ENCODE assay signal across 20 cellular contexts in the genomic region with DNA sequence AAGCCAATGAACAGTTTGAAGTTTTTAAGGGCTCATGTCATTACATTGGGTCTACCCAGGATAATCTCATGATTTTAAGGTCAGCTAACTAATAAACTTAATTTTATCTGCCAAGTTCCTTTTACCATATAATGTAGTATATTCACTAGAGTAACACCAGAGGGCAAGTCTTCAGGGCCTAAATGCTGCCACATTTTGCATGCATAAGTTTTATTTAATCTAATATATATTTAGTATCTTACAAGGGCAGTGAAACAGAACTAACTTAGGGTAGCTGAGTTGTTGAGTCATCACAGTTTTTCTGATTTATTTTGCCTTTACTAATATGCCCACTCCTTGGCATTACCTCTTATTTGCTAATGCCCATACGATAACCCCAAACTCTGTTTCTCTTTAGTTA. TPM values are rescaled to one million over a fixed set of nuclear protein-coding genes. Genes with fewer than 3 reads are reported as not detected.
DNase-seq lines count a peak whose midpoint lies in the region; ATAC-seq and TF ChIP-seq lines count a peak whose summit lies in the region.
"Had no signal": no experiment of that assay in that cellular context is flagged by ENCODE, and none has a peak within 500 bp of the region (broad histone marks: within the 10 kb centered on the region; RNA-seq: fewer than 3 reads in every experiment).

No MANE protein-coding gene starts in this region.

- no peaks in the 10 kb centered on the region for H3K36me3 ChIP-seq in SK-N-SH (replicated peaks in 1 of 2; ENCODE audit: control insufficient read depth in 1 of 2, insufficient read depth in 2 of 2, low read length in 1 of 2)
- no peaks in the 10 kb centered on the region for H3K36me3 ChIP-seq in neutrophil

- no peak overlapping the region for H3K4me3 Mint-ChIP-seq in HFFc6
- H3K4me3 Mint-ChIP-seq in central memory CD8-positive, alpha-beta T cell = no peak overlapping the region
- H3K4me3 Mint-ChIP-seq: B cell; CD4-positive, alpha-beta T cell; CD8-positive, alpha-beta T cell had no signal

- H3K27ac ChIP-seq in SK-N-SH (ENCODE audit: low read depth in 2 of 2, low read length in 1 of 2) = no peak overlapping the region
- H3K27ac ChIP-seq in neutrophil = peak overlapping the region; percentile 35
- H3K27ac ChIP-seq: 22Rv1; A549; BLaER1 treated with 17β-estradiol and CSF1 and Interleukin-3, amounts not matched to agents 10 nM and 100 nM; C4-2B had no signal

- H3K4me1 ChIP-seq in SK-N-SH (ENCODE audit: control insufficient read depth in 1 of 2, insufficient read depth in 2 of 2, low read depth in 1 of 2, low read length in 1 of 2) (peaks cover 0 to under 1% of the 10 kb centered on the region in 2 experiments; a peak in 1 of 4 replicates), neutrophil (ENCODE audit: control insufficient read depth in 1 of 2, insufficient read depth in 1 of 2, low read depth in 1 of 2, low read length in 1 of 2) (peaks cover 7 to 29% of the 10 kb centered on the region in 2 experiments)
- H3K4me1 ChIP-seq: A549, Caco-2 had no signal

- H3K9me2 ChIP-seq in SK-N-SH = no peaks in the 10 kb centered on the region

- TF ChIP-seq EP300 in SK-N-SH (IDR thresholded peaks at IDR 0.05; ENCODE audit: borderline replicate concordance in 1 of 2, low read depth in 1 of 2, low read length in 1 of 2) = no peak

- no peak overlapping the region for H3K27ac Mint-ChIP-seq in HFFc6
- peak overlapping the region; percentile 50 for H3K27ac Mint-ChIP-seq in central memory CD8-positive, alpha-beta T cell (ENCODE audit: low read depth)
- H3K27ac Mint-ChIP-seq: B cell; CD4-positive, alpha-beta T cell; CD8-positive, alpha-beta T cell had no signal

- H3K4me2 ChIP-seq in SK-N-SH = no peak overlapping the region
- H3K4me2 ChIP-seq: A549; BLaER1 treated with 17β-estradiol and CSF1 and Interleukin-3, amounts not matched to agents 10 nM and 100 nM had no signal

- H3K36me3 Mint-ChIP-seq in HFFc6 (ENCODE audit: low read depth) = no peaks in the 10 kb centered on the region
- H3K36me3 Mint-ChIP-seq in central memory CD8-positive, alpha-beta T cell (ENCODE audit: insufficient read depth) = no peaks in the 10 kb centered on the region
- H3K36me3 Mint-ChIP-seq: CD8-positive, alpha-beta T cell had no signal

- H3K9me3 ChIP-seq in SK-N-SH (no peaks in the 10 kb centered on the region), neutrophil (no peaks in the 10 kb centered on the region)
- H3K9me3 ChIP-seq: A549, Caco-2 had no signal

- H3K9ac ChIP-seq in SK-N-SH = no peak overlapping the region
- H3K9ac ChIP-seq: BLaER1 treated with 17β-estradiol and CSF1 and Interleukin-3, amounts not matched to agents 10 nM and 100 nM had no signal

- WGBS in SK-N-SH (ENCODE audit: low lambda C conversion rate) = 76% methylated on average over 1 of the region's 1 CpG

- no peak overlapping the region for H2AFZ ChIP-seq in SK-N-SH (ENCODE audit: low read depth)

- no peaks in the 10 kb centered on the region for H4K20me1 ChIP-seq in SK-N-SH (ENCODE audit: insufficient read depth)

- H3K9me3 Mint-ChIP-seq in HFFc6 = no peaks in the 10 kb centered on the region
- H3K9me3 Mint-ChIP-seq in central memory CD8-positive, alpha-beta T cell = no peaks in the 10 kb centered on the region
- H3K9me3 Mint-ChIP-seq: CD4-positive, alpha-beta T cell; CD8-positive, alpha-beta T cell had no signal

- no peaks in the 10 kb centered on the region for H3F3A ChIP-seq in SK-N-SH (replicated peaks; ENCODE audit: insufficient read depth)

- H3K4me3 ChIP-seq in SK-N-SH (ENCODE audit: low read depth in 2 of 2, low read length in 1 of 2) = no peak overlapping the region
- no peak overlapping the region for H3K4me3 ChIP-seq in neutrophil (ENCODE audit: low read depth in 1 of 2, low read length in 1 of 2)
- H3K4me3 ChIP-seq: A549; BLaER1 treated with 17β-estradiol and CSF1 and Interleukin-3, amounts not matched to agents 10 nM and 100 nM; GM12878 had no signal

- TF ChIP-seq CTCF in SK-N-SH (IDR thresholded peaks at IDR 0.05) (no peak), HFFc6 (IDR thresholded peaks at IDR 0.05) (peak; percentile 15; the same call in 1 of the 2 replicates), neutrophil (IDR thresholded peaks at IDR 0.05) (no peak), GM10266 (IDR thresholded peaks at IDR 0.05; ENCODE audit: control insufficient read depth, insufficient read depth, low read depth, missing control alignments) (no peak)

- CTCF ChIA-PET in SK-N-SH (lab: Yijun Ruan, JAX) = interaction anchor here (1.7 kb wide), 1 partner anchor 8 kb away, joined by 3 read pairs; no protein-coding TSS in a partner anchor

- H3K4me1 Mint-ChIP-seq in HFFc6 (ENCODE audit: low read depth) = peaks cover 39% of the 10 kb centered on the region
- peaks cover 16% of the 10 kb centered on the region for H3K4me1 Mint-ChIP-seq in central memory CD8-positive, alpha-beta T cell

- peak; percentile 68 for ATAC-seq in SK-N-SH treated with all-trans-retinoic acid at 6 μM for 48 hours
- ATAC-seq in central memory CD8-positive, alpha-beta T cell (replicated peaks; ENCODE audit: extremely low read depth, poor library complexity, severe bottlenecking) = no peak
- ATAC-seq: A549; CD8-positive, alpha-beta T cell; GM12878 had no signal

- no peaks in the 10 kb centered on the region; the same call in 1 of the 2 replicates for H3K27me3 Mint-ChIP-seq in HFFc6 (ENCODE audit: insufficient read depth)
- H3K27me3 Mint-ChIP-seq in central memory CD8-positive, alpha-beta T cell = no peaks in the 10 kb centered on the region
- H3K27me3 Mint-ChIP-seq: B cell; CD4-positive, alpha-beta T cell had no signal

- H3K27me3 ChIP-seq in SK-N-SH (ENCODE audit: insufficient read depth) = no peaks in the 10 kb centered on the region
- H3K27me3 ChIP-seq in neutrophil = no peaks in the 10 kb centered on the region
- H3K27me3 ChIP-seq: BLaER1 treated with 17β-estradiol and CSF1 and Interleukin-3, amounts not matched to agents 10 nM and 100 nM had no signal

- DNase-seq in SK-N-SH (no peak), HFFc6 (no peak), NCI-H2227 treated with DMSO at 0.1 percent for 48 hours (lab: John Stamatoyannopoulos, UW) (no peak), GM10266 (ENCODE audit: extremely low spot score) (no peak)
- no peak for DNase-seq in central memory CD8-positive, alpha-beta T cell (ENCODE audit: low spot score in 2 of 2)
- DNase-seq: AML-193; Caco-2; Calu3; CD4-positive, alpha-beta T cell; CD8-positive, alpha-beta T cell; DMS79 treated with DMSO at 0.1 percent for 48 hours; GF-D8 had no signal

- POLR2A ChIA-PET in SK-N-SH (lab: Yijun Ruan, JAX) = no interaction called here

- TF ChIP-seq RAD21 in SK-N-SH (IDR thresholded peaks at IDR 0.05; ENCODE audit: low read length) = no peak

- peaks cover 69% of the 10 kb centered on the region for H3K79me2 ChIP-seq in SK-N-SH (ENCODE audit: insufficient read depth)

TF ChIP-seq in SK-N-SH treated with all-trans-retinoic acid at 6 μM for 48 hours, 23 proteins besides CTCF, POLR2A, EP300 and RAD21 (continues in another document):
- TF ChIP-seq ZNF565 (CRISPR knock-in tag; conservative IDR thresholded peaks at IDR 0.05; ENCODE audit: low read depth) (no peak), RARB (CRISPR knock-in tag; IDR thresholded peaks at IDR 0.05) (no peak), CREB5 (CRISPR knock-in tag; IDR thresholded peaks at IDR 0.05; ENCODE audit: low read depth) (no peak)

TF ChIP-seq in SK-N-SH, 30 proteins besides CTCF, POLR2A, EP300 and RAD21 (continues in another document):
- TF ChIP-seq TAF1 (IDR thresholded peaks at IDR 0.05; ENCODE audit: borderline replicate concordance, low read depth, low read length) = no peak
- no peak for TF ChIP-seq RFX5 (IDR thresholded peaks at IDR 0.05; ENCODE audit: low read length)
- no peak for TF ChIP-seq FOXJ3 (CRISPR knock-in tag; IDR thresholded peaks at IDR 0.05)
- TF ChIP-seq NRF1 (IDR thresholded peaks at IDR 0.05; ENCODE audit: low read depth, low read length) = no peak
- TF ChIP-seq, protein P1, sequence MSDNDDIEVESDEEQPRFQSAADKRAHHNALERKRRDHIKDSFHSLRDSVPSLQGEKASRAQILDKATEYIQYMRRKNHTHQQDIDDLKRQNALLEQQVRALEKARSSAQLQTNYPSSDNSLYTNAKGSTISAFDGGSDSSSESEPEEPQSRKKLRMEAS (IDR thresholded peaks at IDR 0.05; ENCODE audit: low read depth) = no peak
- no peak for TF ChIP-seq MEF2A (IDR thresholded peaks at IDR 0.05; ENCODE audit: borderline replicate concordance, low read depth)
- TF ChIP-seq GABPA (IDR thresholded peaks at IDR 0.05; ENCODE audit: low read depth) = no peak
- no peak for TF ChIP-seq PBX3 (IDR thresholded peaks at IDR 0.05)
- no peak for TF ChIP-seq POLR2AphosphoS5 (IDR thresholded peaks at IDR 0.05; ENCODE audit: low read depth, low read length)
- TF ChIP-seq YY1 (IDR thresholded peaks at IDR 0.05; ENCODE audit: low read depth) = no peak
- no peak for TF ChIP-seq JUND (IDR thresholded peaks at IDR 0.05)
- TF ChIP-seq, protein P2, sequence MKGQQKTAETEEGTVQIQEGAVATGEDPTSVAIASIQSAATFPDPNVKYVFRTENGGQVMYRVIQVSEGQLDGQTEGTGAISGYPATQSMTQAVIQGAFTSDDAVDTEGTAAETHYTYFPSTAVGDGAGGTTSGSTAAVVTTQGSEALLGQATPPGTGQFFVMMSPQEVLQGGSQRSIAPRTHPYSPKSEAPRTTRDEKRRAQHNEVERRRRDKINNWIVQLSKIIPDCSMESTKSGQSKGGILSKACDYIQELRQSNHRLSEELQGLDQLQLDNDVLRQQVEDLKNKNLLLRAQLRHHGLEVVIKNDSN (IDR thresholded peaks at IDR 0.05; ENCODE audit: borderline replicate concordance, low read depth) = no peak
- no peak for TF ChIP-seq NFIC (IDR thresholded peaks at IDR 0.05; ENCODE audit: borderline replicate concordance)

RNA-seq across cellular contexts. Expression of gene APC, which starts 8.1 kb away (rescaled TPM):
- polyA plus RNA-seq in SK-N-SH (2012; rRNA removed) = 5.1 and 6.2 TPM in 2 replicates
- polyA plus RNA-seq in SK-N-SH (2012; cell fraction: cytosol; rRNA removed) = 4.6 and 5.5 TPM in 2 replicates
- 7.6 and 10.2 TPM in 2 replicates for polyA plus RNA-seq in SK-N-SH (2012; cell fraction: nucleus; rRNA removed)
- total RNA-seq in HFFc6 (2021; fragmentation: NEBNext Ultra II Directional; extraction: Animal tissue kit (Norgen Biotek cat#: 25700)) = 10 to 100 TPM; 51.9 to 69.2 (median 53.9) TPM
